22 cellular contexts compared by ENCODE assay signal in the genomic region with DNA sequence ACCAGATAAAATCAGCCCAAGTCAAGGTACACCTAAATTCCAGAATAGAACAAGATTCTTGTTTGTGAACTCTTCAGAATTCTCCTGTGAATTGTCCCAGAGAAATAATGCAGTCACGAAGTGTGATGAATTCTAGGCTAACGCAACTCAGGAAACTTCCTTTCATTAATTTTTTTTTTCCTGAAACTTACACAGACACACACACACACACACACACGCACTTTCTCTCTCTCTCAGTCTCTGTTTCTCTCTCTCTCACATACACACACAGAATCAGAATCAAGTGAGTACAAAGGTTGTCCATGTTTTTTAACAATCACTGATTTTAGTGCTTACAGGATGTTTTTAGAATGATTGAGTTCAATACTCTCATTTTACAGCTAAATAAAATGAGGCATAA.
DNase-seq lines count a peak whose midpoint lies in the region; ATAC-seq, FAIRE-seq and TF ChIP-seq lines count a peak whose summit lies in the region.
"Had no signal": no experiment of that assay in that cellular context is flagged by ENCODE, and none has a peak within 500 bp of the region (broad histone marks: within the 10 kb centered on the region; RNA-seq: fewer than 3 reads in every experiment).

No MANE protein-coding gene starts in this region.

- H3K4me1 ChIP-seq in mammary epithelial cell (ENCODE audit: insufficient read depth, low read length) = peaks cover 35% of the 10 kb centered on the region
- no peaks in the 10 kb centered on the region for H3K4me1 ChIP-seq in breast epithelium
- H3K4me1 ChIP-seq in endothelial cell of umbilical vein (ENCODE audit: control insufficient read depth, extremely low read depth, insufficient read depth, low read length) = peaks cover 47% of the 10 kb centered on the region
- H3K4me1 ChIP-seq in neuronal stem cell (ENCODE audit: control insufficient read depth in 2 of 2, insufficient read depth in 1 of 2, low read depth in 1 of 2, low read length in 2 of 2) = peaks cover 0 to 2% of the 10 kb centered on the region in 2 donors
- H3K4me1 ChIP-seq in ovary (ENCODE audit: insufficient read depth) = no peaks in the 10 kb centered on the region

- H3K79me2 ChIP-seq in mammary epithelial cell (ENCODE audit: insufficient read depth, low read length) (no peaks in the 10 kb centered on the region), endothelial cell of umbilical vein (ENCODE audit: control insufficient read depth, insufficient read depth, low read length) (no peaks in the 10 kb centered on the region)

- H3K36me3 ChIP-seq in mammary epithelial cell (ENCODE audit: insufficient read depth, low read length) = no peaks in the 10 kb centered on the region
- H3K36me3 ChIP-seq in breast epithelium = no peaks in the 10 kb centered on the region
- no peaks in the 10 kb centered on the region for H3K36me3 ChIP-seq in endothelial cell of umbilical vein (ENCODE audit: control insufficient read depth in 2 of 2, extremely low read depth in 1 of 2, insufficient read depth in 2 of 2, low read length in 2 of 2)
- H3K36me3 ChIP-seq in neuronal stem cell (replicated peaks in 1 of 2; ENCODE audit: control insufficient read depth in 2 of 2, insufficient read depth in 2 of 2, low read length in 2 of 2) = no peaks in the 10 kb centered on the region
- no peaks in the 10 kb centered on the region for H3K36me3 ChIP-seq in ovary
- H3K36me3 ChIP-seq: BLaER1, SJCRH30 had no signal

- no peak overlapping the region for H3K23ac ChIP-seq in neuronal stem cell (ENCODE audit: low read depth, low read length, poor library complexity)

- no peak overlapping the region for H3K27ac ChIP-seq in mammary epithelial cell (ENCODE audit: insufficient read depth, low read depth, low read length)
- H3K27ac ChIP-seq in breast epithelium = no peak overlapping the region
- peak overlapping the region; percentile 27 for H3K27ac ChIP-seq in endothelial cell of umbilical vein (ENCODE audit: insufficient read depth, low read depth, low read length)
- no peak overlapping the region for H3K27ac ChIP-seq in neuronal stem cell (replicated peaks; ENCODE audit: low read length)
- no peak overlapping the region for H3K27ac ChIP-seq in ovary
- H3K27ac ChIP-seq: BLaER1, PC-9, SJCRH30 had no signal

- dilution Hi-C loops in mammary epithelial cell (cut with HindIII; ENCODE audit: low sequenced_read_pairs) (no loop called here), endothelial cell of umbilical vein (cut with MboI; ENCODE audit: extremely low pct_ligation_motif_present, low sequenced_read_pairs) (no loop called here)

- peak; percentile 56 for FAIRE-seq in endothelial cell of umbilical vein (lab: Jason Lieb, UNC)
- FAIRE-seq: D721Med, GM18507, HTR-8/SVneo had no signal

- BruUV-seq in mammary epithelial cell (replicated peaks; lab: Mats Ljungman, UMichigan) = no TSS peak
- no TSS peak for BruUV-seq in endothelial cell of umbilical vein (replicated peaks; lab: Mats Ljungman, UMichigan)

- DNase-seq in mammary epithelial cell = peak; percentile 24
- DNase-seq in breast epithelium (ENCODE audit: low spot score in 2 of 2) = no peak
- peak; percentile 51 for DNase-seq in endothelial cell of umbilical vein (ENCODE audit: low read depth, low spot score)
- no peak for DNase-seq in neuronal stem cell (ENCODE audit: low spot score)
- no peak for DNase-seq in globus pallidus (ENCODE audit: low spot score)
- DNase-seq in ovary = no peak
- DNase-seq: 8988T; CD4-positive, CD25-positive, alpha-beta regulatory T cell; H7; KBM-7; MM.1S; NCI-H2029; NCI-H524 treated with DMSO at 0.1 percent for 48 hours; NCI-H774; PC-9; SJCRH30 had no signal

- H3K27me3 ChIP-seq in mammary epithelial cell (ENCODE audit: insufficient read depth, low read length) = no peaks in the 10 kb centered on the region
- H3K27me3 ChIP-seq in breast epithelium = no peaks in the 10 kb centered on the region
- no peaks in the 10 kb centered on the region for H3K27me3 ChIP-seq in endothelial cell of umbilical vein (ENCODE audit: control insufficient read depth in 2 of 2, insufficient read depth in 2 of 2, low read length in 2 of 2)
- H3K27me3 ChIP-seq in neuronal stem cell (ENCODE audit: control insufficient read depth in 3 of 3, insufficient read depth in 3 of 3, low read depth in 1 of 3, low read length in 3 of 3) = no peaks in the 10 kb centered on the region
- H3K27me3 ChIP-seq in ovary = no peaks in the 10 kb centered on the region
- H3K27me3 ChIP-seq: BLaER1, SJCRH30 had no signal

- no peak overlapping the region for H4K8ac ChIP-seq in neuronal stem cell (ENCODE audit: low read depth, low read length)

- H3K14ac ChIP-seq in neuronal stem cell (ENCODE audit: low read length) = no peak overlapping the region

- in situ Hi-C loops in mammary epithelial cell (cut with MboI; ENCODE audit: low sequenced_read_pairs in 2 of 2) = no loop called here

- no peak overlapping the region for H2BK120ac ChIP-seq in neuronal stem cell (ENCODE audit: low read depth, low read length)

- H2AK5ac ChIP-seq in neuronal stem cell (ENCODE audit: low read depth, low read length) = no peak overlapping the region

- TF ChIP-seq CTCF in mammary epithelial cell (conservative IDR thresholded peaks at IDR 0.05 in 1 of 2, IDR thresholded peaks at IDR 0.05 in 1 of 2; ENCODE audit: extremely low read depth in 1 of 2, insufficient read depth in 1 of 2, low read depth in 1 of 2, low read length in 2 of 2) (no peak), breast epithelium (IDR thresholded peaks at IDR 0.05) (no peak), endothelial cell of umbilical vein (IDR thresholded peaks at IDR 0.05; ENCODE audit: extremely low read depth in 1 of 2, insufficient read depth in 1 of 2, low read depth in 1 of 2, low read length in 2 of 2) (no peak), ovary (IDR thresholded peaks at IDR 0.05) (no peak)

- intact Hi-C loops in mammary epithelial cell (cut with micrococcal nuclease) (no loop called here), breast epithelium (cut with DNase I; ENCODE audit: low total_unique reads) (no loop called here), endothelial cell of umbilical vein (cut with micrococcal nuclease) (no loop called here), ovary (cut with DNase I) (no loop called here)

- H3K9ac ChIP-seq in mammary epithelial cell (ENCODE audit: insufficient read depth, low read length) (no peak overlapping the region), endothelial cell of umbilical vein (replicated peaks; ENCODE audit: extremely low read depth, insufficient read depth, low read length) (peak overlapping the region; percentile 22), neuronal stem cell (ENCODE audit: low read depth, low read length, poor library complexity) (no peak overlapping the region)
- H3K9ac ChIP-seq: BLaER1 had no signal

- H2BK5ac ChIP-seq in neuronal stem cell (ENCODE audit: low read length) = no peak overlapping the region

- no peak overlapping the region for H3K18ac ChIP-seq in neuronal stem cell (ENCODE audit: low read length)

- H3K4ac ChIP-seq in neuronal stem cell (ENCODE audit: low read length) = no peak overlapping the region

- H4K91ac ChIP-seq in neuronal stem cell (ENCODE audit: low read depth, low read length, poor library complexity) = no peak overlapping the region

- TF ChIP-seq POLR2A in breast epithelium (IDR thresholded peaks at IDR 0.05) = no peak
- TF ChIP-seq POLR2A in endothelial cell of umbilical vein (IDR thresholded peaks at IDR 0.05; ENCODE audit: low read depth, low read length) = no peak
- no peak for TF ChIP-seq POLR2A in ovary (IDR thresholded peaks at IDR 0.05)

- POLR2A ChIA-PET in endothelial cell of umbilical vein (lab: Charles Lee) = no interaction called here

- no peak overlapping the region for H2BK15ac ChIP-seq in neuronal stem cell (ENCODE audit: low read length)

- H3K79me1 ChIP-seq in neuronal stem cell (ENCODE audit: low read depth, low read length) = no peaks in the 10 kb centered on the region

- H3K9me1 ChIP-seq in endothelial cell of umbilical vein (replicated peaks; ENCODE audit: control insufficient read depth, extremely low read depth, insufficient read depth, low read length) = no peaks in the 10 kb centered on the region

- no peak for TF ChIP-seq EP300 in ovary (IDR thresholded peaks at IDR 0.05)

- H3K9me3 ChIP-seq in mammary epithelial cell (replicated peaks; ENCODE audit: insufficient read depth, low read length) (no peaks in the 10 kb centered on the region), breast epithelium (no peaks in the 10 kb centered on the region), endothelial cell of umbilical vein (replicated peaks; ENCODE audit: control insufficient read depth, insufficient read depth, low read length) (no peaks in the 10 kb centered on the region), neuronal stem cell (replicated peaks in 1 of 2; ENCODE audit: control insufficient read depth in 2 of 2, insufficient read depth in 1 of 2, low read depth in 1 of 2, low read length in 2 of 2) (no peaks in the 10 kb centered on the region), ovary (no peaks in the 10 kb centered on the region)
- H3K9me3 ChIP-seq: BLaER1, SJCRH30 had no signal

- CTCF ChIA-PET in mammary epithelial cell (lab: Charles Lee; ENCODE audit: low non-redundant PET) (no interaction called here), endothelial cell of umbilical vein (lab: Charles Lee) (no interaction called here)

- no peaks in the 10 kb centered on the region for H4K20me1 ChIP-seq in mammary epithelial cell (ENCODE audit: insufficient read depth, low read length)
- H4K20me1 ChIP-seq in endothelial cell of umbilical vein (replicated peaks; ENCODE audit: control insufficient read depth, extremely low read depth, insufficient read depth, low read length) = no peaks in the 10 kb centered on the region
- H4K20me1 ChIP-seq: BLaER1 had no signal

- WGBS in mammary epithelial cell (ENCODE audit: low coverage, missing lambda C conversion rate) = 73% methylated on average over 3 of the region's 3 CpGs
- WGBS in neuronal stem cell (ENCODE audit: extremely low coverage in 2 of 2, insufficient read length in 2 of 2, insufficient replicate concordance in 1 of 2), 2 donors = no CpG with 5 or more reads among the region's 3 CpGs
- 70 to 78% (median 72%) methylated on average over 3 of the region's 3 CpGs for WGBS in ovary, 3 donors

- H3K4me3 ChIP-seq in mammary epithelial cell (replicated peaks in 1 of 3; ENCODE audit: insufficient read depth in 1 of 3, low read depth in 2 of 3, low read length in 3 of 3) (no peak overlapping the region), breast epithelium (no peak overlapping the region), endothelial cell of umbilical vein (replicated peaks in 1 of 3; ENCODE audit: insufficient read depth in 1 of 3, low read depth in 1 of 3, low read length in 3 of 3) (no peak overlapping the region), neuronal stem cell (ENCODE audit: low read length in 2 of 2) (no peak overlapping the region), ovary (no peak overlapping the region)
- H3K4me3 ChIP-seq: BLaER1, PC-9, SJCRH30 had no signal

- H2AFZ ChIP-seq in mammary epithelial cell (ENCODE audit: low read depth, low read length) (peak overlapping the region; percentile 82), endothelial cell of umbilical vein (ENCODE audit: low read depth, low read length) (peak overlapping the region; percentile 83), neuronal stem cell (ENCODE audit: low read length) (peak overlapping the region; percentile 9)
- H2AFZ ChIP-seq: PC-9 had no signal

- no peak overlapping the region for H3K4me2 ChIP-seq in mammary epithelial cell (ENCODE audit: insufficient read depth, low read depth, low read length)
- peak overlapping the region; percentile 54 for H3K4me2 ChIP-seq in endothelial cell of umbilical vein (ENCODE audit: insufficient read depth, low read length)
- H3K4me2 ChIP-seq in neuronal stem cell (ENCODE audit: insufficient read depth, low read length, poor library complexity, severe bottlenecking) = no peak overlapping the region
- H3K4me2 ChIP-seq: BLaER1, PC-9 had no signal

- ATAC-seq in HG02970 (IDR thresholded peaks at IDR 0.05; ENCODE audit: low FRiP score, unreplicated experiment) = no peak
- ATAC-seq: Right ventricle myocardium inferior had no signal

- no peak overlapping the region for H2BK12ac ChIP-seq in neuronal stem cell (ENCODE audit: low read length)

Comparison
In these comparisons a context has a peak if more than half of its experiments do, and no peak if none do; other contexts are left out.
1. DNase-seq: peak in mammary epithelial cell (single experiment) and endothelial cell of umbilical vein (single experiment); none in breast epithelium (0 of 2), neuronal stem cell (single experiment), globus pallidus (single experiment) and ovary (0 of 5).
2. H2AFZ ChIP-seq: peak in every context shown above with its lines; median percentile 83 in endothelial cell of umbilical vein; 82 in mammary epithelial cell; 9 in neuronal stem cell.